28 cellular contexts compared by ENCODE assay signal in genomic region chr5:7202846-7203245, GRCh38.
"Had no signal": no experiment of that assay in that cellular context is flagged by ENCODE, and none has a peak within 500 bp of the region (broad histone marks: within the 10 kb centered on the region; RNA-seq: fewer than 3 reads in every experiment).

No MANE protein-coding gene starts in this region.

- ATAC-seq: effector memory CD8-positive, alpha-beta T cell; esophagus mucosa; foreskin keratinocyte; gastrocnemius medialis; gastroesophageal sphincter; heart left ventricle; heart right ventricle had no signal

- H3K27ac ChIP-seq: colonic mucosa, coronary artery, dorsolateral prefrontal cortex, epithelial cell of prostate, esophagus muscularis mucosa, esophagus squamous epithelium, foreskin keratinocyte, gastrocnemius medialis, gastroesophageal sphincter, heart left ventricle, heart right ventricle had no signal

- H3K4me3 ChIP-seq: colonic mucosa, coronary artery, dorsolateral prefrontal cortex, esophagus muscularis mucosa, esophagus squamous epithelium, gastrocnemius medialis, gastroesophageal sphincter, heart left ventricle, heart right ventricle had no signal

- FAIRE-seq: colon, endometrium, endothelial cell of umbilical vein, frontal cortex had no signal

- H3K36me3 ChIP-seq: colonic mucosa, esophagus muscularis mucosa, esophagus squamous epithelium, gastrocnemius medialis, gastroesophageal sphincter, heart left ventricle, heart right ventricle had no signal

- DNase-seq: colonic mucosa; cortex of kidney; dermis blood vessel endothelial cell; dorsolateral prefrontal cortex; effector CD4-positive, alpha-beta T cell; effector CD8-positive, alpha-beta T cell; effector memory CD4-positive, alpha-beta T cell; effector memory CD8-positive, alpha-beta T cell; endodermal cell; erythroblast; esophagus squamous epithelium; foreskin fibroblast; foreskin keratinocyte; foreskin melanocyte; gastrocnemius medialis; glutamatergic neuron; head of caudate nucleus; heart left ventricle; heart right ventricle had no signal

- H3K9me3 ChIP-seq: colonic mucosa, esophagus muscularis mucosa, esophagus squamous epithelium, gastrocnemius medialis, gastroesophageal sphincter had no signal

- H3K4me1 ChIP-seq: colonic mucosa, esophagus muscularis mucosa, esophagus squamous epithelium, foreskin keratinocyte, gastrocnemius medialis, gastroesophageal sphincter, heart left ventricle, heart right ventricle had no signal

- H3K27me3 ChIP-seq: colonic mucosa, dorsolateral prefrontal cortex, esophagus muscularis mucosa, esophagus squamous epithelium, foreskin keratinocyte, gastrocnemius medialis, gastroesophageal sphincter, heart left ventricle, heart right ventricle had no signal
